In genomic region chr2:216160786-216161185, GRCh38 we compare ENCODE assay signal across 31 cellular contexts.
"Had no signal": no experiment of that assay in that cellular context is flagged by ENCODE, and none has a peak within 500 bp of the region (broad histone marks: within the 10 kb centered on the region; RNA-seq: fewer than 3 reads in every experiment).

No MANE protein-coding gene starts in this region.

- H3K27me3 Mint-ChIP-seq: activated CD8-positive, alpha-beta memory T cell treated with anti-CD3 and anti-CD28 coated beads, Interleukin-2, amount 10 ng/mL, durations not matched to agents 7 days and 5 days; activated naive CD8-positive, alpha-beta T cell; activated T-helper 17 cell treated with anti-CD3 and anti-CD28 coated beads, Interleukin-2, amount 50 U/mL, for 72 hours; effector memory CD8-positive, alpha-beta T cell; T-helper 17 cell had no signal

- ATAC-seq: activated CD8-positive, alpha-beta memory T cell treated with anti-CD3 and anti-CD28 coated beads, Interleukin-2, amount 10 ng/mL, durations not matched to agents 7 days and 5 days; activated CD8-positive, alpha-beta T cell treated with anti-CD3 and anti-CD28 coated beads, Interleukin-2, amount 10 ng/mL, durations not matched to agents 7 days and 5 days; activated T-cell treated with anti-CD3 and anti-CD28 coated beads, Interleukin-2, amount 50 U/mL, for 4 hours; activated T-helper 17 cell treated with anti-CD3 and anti-CD28 coated beads, Interleukin-2, amount 50 U/mL, for 72 hours; body of pancreas; effector memory CD8-positive, alpha-beta T cell; foreskin keratinocyte; gastrocnemius medialis; heart left ventricle; T-helper 17 cell had no signal

- H3K9me3 Mint-ChIP-seq: activated T-cell treated with anti-CD3 and anti-CD28 coated beads, Interleukin-2, amount 50 U/mL, for 4 hours; activated T-helper 17 cell treated with anti-CD3 and anti-CD28 coated beads, Interleukin-2, amount 50 U/mL, for 72 hours; effector memory CD8-positive, alpha-beta T cell; T-helper 2 cell treated with Interferon-gamma antibody and Interleukin-4, amounts not matched to agents 5 μg/mL and 100 μg/mL, for 36 hours had no signal

- H3K27ac Mint-ChIP-seq: activated CD8-positive, alpha-beta memory T cell treated with anti-CD3 and anti-CD28 coated beads, Interleukin-2, amount 10 ng/mL, durations not matched to agents 7 days and 5 days; activated CD8-positive, alpha-beta T cell treated with anti-CD3 and anti-CD28 coated beads, Interleukin-2, amount 10 ng/mL, durations not matched to agents 7 days and 5 days; activated naive CD8-positive, alpha-beta T cell; activated T-helper 17 cell treated with anti-CD3 and anti-CD28 coated beads, Interleukin-2, amount 50 U/mL, for 72 hours; effector memory CD8-positive, alpha-beta T cell; T-helper 2 cell treated with Interferon-gamma antibody and Interleukin-4, amounts not matched to agents 5 μg/mL and 100 μg/mL, for 36 hours had no signal

- DNase-seq: activated CD4-positive, alpha-beta T cell treated with anti-CD3 and anti-CD28 coated beads for 4 hours; activated CD4-positive, alpha-beta T cell treated with anti-CD3 and anti-CD28 coated beads, Interleukin-2, amount 50 U/mL, for 1 hour; activated CD4-positive, alpha-beta T cell treated with anti-CD3 and anti-CD28 coated beads, Interleukin-2, amount 50 U/mL, for 48 hours; activated CD4-positive, CD25-positive, alpha-beta regulatory T cell; activated CD4-positive, CD25-positive, alpha-beta regulatory T cell treated with anti-CD3 and anti-CD28 coated beads, Interleukin-2, amount 50 U/mL, for 72 hours; activated CD8-positive, alpha-beta memory T cell treated with anti-CD3 and anti-CD28 coated beads, Interleukin-2, amount 10 ng/mL, durations not matched to agents 7 days and 5 days; activated CD8-positive, alpha-beta memory T cell treated with anti-CD3 and anti-CD28 coated beads, Interleukin-2, amount 50 U/mL, for 4 hours; activated CD8-positive, alpha-beta T cell treated with anti-CD3 and anti-CD28 coated beads, Interleukin-2, amount 10 ng/mL, durations not matched to agents 7 days and 5 days; activated effector memory CD4-positive, alpha-beta T cell treated with Interleukin-2 at 50 U/mL for 16 hours; activated gamma-delta T cell treated with Interleukin-2 at 50 U/mL for 16 hours; activated naive CD4-positive, alpha-beta T cell treated with anti-CD3 and anti-CD28 coated beads, Interleukin-2, amount 50 U/mL, for 16 hours; activated naive CD4-positive, alpha-beta T cell treated with Interleukin-2 at 50 U/mL for 16 hours; activated T-cell treated with anti-CD3 and anti-CD28 coated beads, Interleukin-2, amount 50 U/mL, for 4 hours; amygdala; aorta; body of pancreas; caudate nucleus; cortex of kidney; dermis blood vessel endothelial cell; effector CD4-positive, alpha-beta T cell; effector memory CD8-positive, alpha-beta T cell; foreskin keratinocyte; gastrocnemius medialis; glutamatergic neuron; heart left ventricle; T-helper 1 cell; T-helper 17 cell; T1000 had no signal

- H3K4me3 Mint-ChIP-seq: activated CD8-positive, alpha-beta memory T cell treated with anti-CD3 and anti-CD28 coated beads, Interleukin-2, amount 10 ng/mL, durations not matched to agents 7 days and 5 days; activated CD8-positive, alpha-beta T cell treated with anti-CD3 and anti-CD28 coated beads, Interleukin-2, amount 10 ng/mL, durations not matched to agents 7 days and 5 days; activated naive CD8-positive, alpha-beta T cell; activated T-cell treated with anti-CD3 and anti-CD28 coated beads, Interleukin-2, amount 50 U/mL, for 4 hours; activated T-helper 17 cell treated with anti-CD3 and anti-CD28 coated beads, Interleukin-2, amount 50 U/mL, for 72 hours; effector memory CD8-positive, alpha-beta T cell; T-helper 17 cell; T-helper 2 cell treated with Interferon-gamma antibody and Interleukin-4, amounts not matched to agents 5 μg/mL and 100 μg/mL, for 36 hours had no signal
